33 cellular contexts compared by ENCODE assay signal in genomic region chr3:122581622-122582021, GRCh38. TPM values are rescaled to one million over a fixed set of nuclear protein-coding genes. Genes with fewer than 3 reads are reported as not detected.
"Had no signal": no experiment of that assay in that cellular context is flagged by ENCODE, and none has a peak within 500 bp of the region (broad histone marks: within the 10 kb centered on the region; RNA-seq: fewer than 3 reads in every experiment).

No MANE protein-coding gene starts in this region.

- H3K4me1 ChIP-seq: breast epithelium, vagina had no signal

- DNase-seq: activated CD4-positive, alpha-beta memory T cell treated with anti-CD3 and anti-CD28 coated beads for 36 hours; activated CD4-positive, alpha-beta T cell treated with anti-CD3 and anti-CD28 coated beads, Interleukin-2, amount 10 ng/mL, durations not matched to agents 24 days and 14 days; activated CD4-positive, CD25-positive, alpha-beta regulatory T cell treated with anti-CD3 and anti-CD28 coated beads, Interleukin-2, amount 50 U/mL, for 72 hours; activated CD8-positive, alpha-beta memory T cell treated with anti-CD3 and anti-CD28 coated beads, Interleukin-2, amount 50 U/mL, for 4 hours; activated effector memory CD4-positive, alpha-beta T cell treated with anti-CD3 and anti-CD28 coated beads, Interleukin-2, amount 50 U/mL, for 16 hours; activated naive CD4-positive, alpha-beta T cell treated with anti-CD3 and anti-CD28 coated beads, Interleukin-2, amount 50 U/mL, for 16 hours; activated T-cell treated with anti-CD3 and anti-CD28 coated beads, Interleukin-2, amount 50 U/mL, for 1 hour; amygdala; central memory CD4-positive, alpha-beta T cell; foreskin keratinocyte; heart left ventricle; hypothalamus; kidney glomerular epithelial cell; lower lobe of right lung; mesendoderm; ovary; right lobe of liver; stimulated activated CD4-positive, alpha-beta T cell treated with anti-CD3 and anti-CD28 coated beads, Interleukin-2, amount 100 ng/mL, for 48 hours; stimulated activated naive CD8-positive, alpha-beta T cell treated with anti-CD3 and anti-CD28 coated beads, Interleukin-15, amount 100 ng/mL, for 72 hours; substantia nigra; T-helper 9 cell had no signal

- H3K27ac ChIP-seq: breast epithelium, esophagus muscularis mucosa, foreskin keratinocyte, heart left ventricle, lower lobe of right lung, ovary, right lobe of liver, vagina, VCaP had no signal

- ATAC-seq: foreskin keratinocyte; heart left ventricle; left lobe of liver; lower lobe of right lung; right lobe of liver; stimulated activated naive CD8-positive, alpha-beta T cell treated with anti-CD3 and anti-CD28 coated beads, Interleukin-15, amount 100 ng/mL, for 72 hours had no signal

- H3K36me3 ChIP-seq: breast epithelium, esophagus muscularis mucosa, heart left ventricle, lower lobe of right lung, ovary, right lobe of liver, vagina had no signal

- H3K27ac Mint-ChIP-seq: activated CD4-positive, alpha-beta memory T cell treated with anti-CD3 and anti-CD28 coated beads for 36 hours; activated CD4-positive, alpha-beta T cell treated with anti-CD3 and anti-CD28 coated beads, Interleukin-2, amount 10 ng/mL, durations not matched to agents 24 days and 14 days; activated T-helper 1 cell treated with anti-CD3 and anti-CD28 coated beads, Interleukin-12 subunit alpha, Interleukin-12 subunit beta, Interleukin-2, Interleukin-4 antibody, amounts not matched to agents 30 ng/mL and 10 ng/mL and 1 ng/mL, durations not matched to agents 14 hours and 24 hours and 36 hours; dendritic cell treated with granulocyte-macrophage colony-stimulating factor and Interleukin-4, amounts not matched to agents 40 ng/mL and 50 ng/mL, for 4 days; progenitor cell of endocrine pancreas; stimulated activated naive CD8-positive, alpha-beta T cell treated with anti-CD3 and anti-CD28 coated beads, Interleukin-15, amount 100 ng/mL, for 72 hours; T-helper 1 cell treated with Interleukin-12 subunit alpha and Interleukin-12 subunit beta and Interleukin-4 antibody, amounts not matched to agents 30 μg/mL and 1 μg/mL, for 36 hours; type B pancreatic cell had no signal

- H3K36me3 Mint-ChIP-seq: type B pancreatic cell had no signal

- H3K4me3 ChIP-seq: breast epithelium, esophagus muscularis mucosa, heart left ventricle, lower lobe of right lung, ovary, right lobe of liver, vagina had no signal

- H3K27me3 Mint-ChIP-seq: activated CD4-positive, alpha-beta memory T cell treated with anti-CD3 and anti-CD28 coated beads for 36 hours; activated CD4-positive, alpha-beta T cell treated with anti-CD3 and anti-CD28 coated beads, Interleukin-2, amount 10 ng/mL, durations not matched to agents 24 days and 14 days; stimulated activated naive CD8-positive, alpha-beta T cell treated with anti-CD3 and anti-CD28 coated beads, Interleukin-15, amount 100 ng/mL, for 72 hours had no signal

- H3K4me3 Mint-ChIP-seq: activated CD4-positive, alpha-beta memory T cell treated with anti-CD3 and anti-CD28 coated beads for 36 hours; activated CD4-positive, alpha-beta T cell treated with anti-CD3 and anti-CD28 coated beads, Interleukin-2, amount 10 ng/mL, durations not matched to agents 24 days and 14 days; activated T-helper 1 cell treated with anti-CD3 and anti-CD28 coated beads, Interleukin-12 subunit alpha, Interleukin-12 subunit beta, Interleukin-2, Interleukin-4 antibody, amounts not matched to agents 30 ng/mL and 10 ng/mL and 1 ng/mL, durations not matched to agents 14 hours and 24 hours and 36 hours; dendritic cell treated with granulocyte-macrophage colony-stimulating factor and Interleukin-4, amounts not matched to agents 40 ng/mL and 50 ng/mL, for 4 days; stimulated activated naive CD8-positive, alpha-beta T cell treated with anti-CD3 and anti-CD28 coated beads, Interleukin-15, amount 100 ng/mL, for 72 hours; T-helper 1 cell treated with Interleukin-12 subunit alpha and Interleukin-12 subunit beta and Interleukin-4 antibody, amounts not matched to agents 30 μg/mL and 1 μg/mL, for 36 hours; type B pancreatic cell had no signal

- H3K9me3 ChIP-seq: ovary had no signal

- H3K27me3 ChIP-seq: breast epithelium, esophagus muscularis mucosa, foreskin keratinocyte, heart left ventricle, ovary, right lobe of liver, vagina had no signal

- FAIRE-seq: TTC549 had no signal

RNA-seq across cellular contexts. Expression of gene PARP15, which starts 4.2 kb away (rescaled TPM):
- polyA plus RNA-seq: neural cell had no signal

RNA-seq across cellular contexts. Expression of gene DTX3L, which starts 17.5 kb away (rescaled TPM):
- polyA plus RNA-seq: neural cell had no signal

RNA-seq across cellular contexts. Expression of gene PARP9, which starts 17.5 kb away (rescaled TPM):
- polyA plus RNA-seq: neural cell had no signal
